17 cellular contexts compared by ENCODE assay signal in the genomic region with DNA sequence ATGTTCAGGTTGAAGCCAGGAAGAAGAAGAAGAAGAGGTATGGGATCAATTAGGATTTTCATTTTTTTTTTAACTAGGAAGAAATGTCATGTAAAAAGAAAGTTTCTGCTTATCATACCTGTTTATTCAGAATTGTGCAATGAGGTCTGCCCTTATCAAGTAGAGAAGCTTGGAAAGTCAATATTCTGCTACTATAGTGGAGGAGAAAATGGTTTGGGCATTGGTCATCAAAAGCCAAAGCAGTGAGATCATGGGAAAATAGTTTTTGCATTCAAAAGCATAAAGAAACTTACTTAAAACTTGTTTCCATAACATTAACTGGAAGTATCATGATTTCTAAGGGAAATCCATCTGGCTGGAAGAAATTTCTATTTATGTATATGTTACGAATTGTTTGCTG.
DNase-seq lines count a peak whose midpoint lies in the region; TF ChIP-seq lines count a peak whose summit lies in the region.
"Had no signal": no experiment of that assay in that cellular context is flagged by ENCODE, and none has a peak within 500 bp of the region (broad histone marks: within the 10 kb centered on the region; RNA-seq: fewer than 3 reads in every experiment).

No MANE protein-coding gene starts in this region.

- no peak overlapping the region for H3K27ac Mint-ChIP-seq in CD4-positive, alpha-beta memory T cell
- H3K27ac Mint-ChIP-seq: activated naive CD8-positive, alpha-beta T cell had no signal

- H3K27me3 ChIP-seq in GM23248 (replicated peaks; ENCODE audit: insufficient read depth) (no peaks in the 10 kb centered on the region), SJCRH30 (no peaks in the 10 kb centered on the region), H7 (ENCODE audit: control insufficient read depth, insufficient read depth, low read length) (no peaks in the 10 kb centered on the region)
- H3K27me3 ChIP-seq in CD4-positive, alpha-beta memory T cell (ENCODE audit: insufficient read depth, low read length) = no peaks in the 10 kb centered on the region
- H3K27me3 ChIP-seq: stomach had no signal

- intact Hi-C loops in CD4-positive, alpha-beta memory T cell (cut with micrococcal nuclease) = no loop called here

- H3K9ac ChIP-seq in GM23248 = no peak overlapping the region
- H3K9ac ChIP-seq: parathyroid adenoma had no signal

- no peak overlapping the region for H3K4me2 ChIP-seq in GM23248 (ENCODE audit: unreplicated experiment)

- H3K4me1 ChIP-seq in GM23248 (ENCODE audit: insufficient read depth) (no peaks in the 10 kb centered on the region), SJCRH30 (no peaks in the 10 kb centered on the region; the same call in 1 of the 2 replicates), mesodermal cell (ENCODE audit: control insufficient read depth, insufficient read depth, low read length, poor library complexity, severe bottlenecking) (no peaks in the 10 kb centered on the region)
- no peaks in the 10 kb centered on the region for H3K4me1 ChIP-seq in CD4-positive, alpha-beta memory T cell (ENCODE audit: insufficient read depth, low read length)
- H3K4me1 ChIP-seq: parathyroid adenoma, stomach had no signal

- H3K9me3 ChIP-seq in GM23248 (ENCODE audit: low read depth) (no peaks in the 10 kb centered on the region), SJCRH30 (replicated peaks) (no peaks in the 10 kb centered on the region), mesodermal cell (ENCODE audit: control insufficient read depth, low read length) (no peaks in the 10 kb centered on the region)
- H3K9me3 ChIP-seq in CD4-positive, alpha-beta memory T cell (ENCODE audit: control insufficient read depth in 1 of 2, low read length in 2 of 2) = no peaks in the 10 kb centered on the region
- H3K9me3 ChIP-seq: stomach had no signal

- no peaks in the 10 kb centered on the region for H3K9me2 ChIP-seq in GM23248 (ENCODE audit: insufficient read depth)

- H3K4me3 ChIP-seq in GM23248 (no peak overlapping the region), SJCRH30 (no peak overlapping the region), epithelial cell of proximal tubule (ENCODE audit: low read depth, low read length) (no peak overlapping the region), mesodermal cell (ENCODE audit: extremely low read depth, insufficient read depth, low read length, poor library complexity, severe bottlenecking) (no peak overlapping the region), H7 (ENCODE audit: insufficient read depth, low read depth, low read length) (no peak overlapping the region)
- H3K4me3 ChIP-seq in CD4-positive, alpha-beta memory T cell (ENCODE audit: low read length in 2 of 2) = no peak overlapping the region
- H3K4me3 ChIP-seq: stomach had no signal

- in situ Hi-C loops in GM23248 (cut with MboI) = no loop called here

- H3K79me2 ChIP-seq in GM23248 (ENCODE audit: insufficient read depth) = no peaks in the 10 kb centered on the region
- H3K79me2 ChIP-seq: parathyroid adenoma had no signal

- H3K4me1 Mint-ChIP-seq in CD4-positive, alpha-beta memory T cell = no peaks in the 10 kb centered on the region

- H3K36me3 ChIP-seq in GM23248 (ENCODE audit: low read depth) (no peaks in the 10 kb centered on the region), SJCRH30 (no peaks in the 10 kb centered on the region), mesodermal cell (ENCODE audit: control insufficient read depth, insufficient read depth, low read length) (no peaks in the 10 kb centered on the region), H7 (replicated peaks; ENCODE audit: control insufficient read depth, insufficient read depth, low read length) (no peaks in the 10 kb centered on the region)
- H3K36me3 ChIP-seq in CD4-positive, alpha-beta memory T cell (ENCODE audit: insufficient read depth, low read length) = no peaks in the 10 kb centered on the region
- H3K36me3 ChIP-seq: stomach had no signal

- no peak overlapping the region for H3K4me3 Mint-ChIP-seq in CD4-positive, alpha-beta memory T cell
- H3K4me3 Mint-ChIP-seq: activated naive CD8-positive, alpha-beta T cell; activated T-cell treated with anti-CD3 and anti-CD28 coated beads, Interleukin-2, amount 50 U/mL, for 4 hours had no signal

- TF ChIP-seq CTCF in epithelial cell of proximal tubule (conservative IDR thresholded peaks at IDR 0.05; ENCODE audit: low read depth, low read length) = no peak

- peaks cover 0 to 4% (median 2%) of the 10 kb centered on the region in 8 donors for H3K9me3 Mint-ChIP-seq in CD4-positive, alpha-beta memory T cell

- DNase-seq in GM23248 (peak; percentile 0), SJCRH30 (peak in 1 of 2 experiments; percentile 5), epithelial cell of proximal tubule (ENCODE audit: low read depth) (peak; percentile 64), H7 (no peak)
- DNase-seq in activated CD4-positive, CD25-positive, alpha-beta regulatory T cell treated with anti-CD3 and anti-CD28 coated beads, Interleukin-2, amount 50 U/mL, for 72 hours = no peak
- DNase-seq in central memory CD4-positive, alpha-beta T cell = no peak
- no peak for DNase-seq in CD4-positive, alpha-beta memory T cell
- DNase-seq: activated CD4-positive, alpha-beta T cell treated with anti-CD3 and anti-CD28 coated beads for 48 hours; activated T-cell treated with anti-CD3 and anti-CD28 coated beads, Interleukin-2, amount 50 U/mL, for 4 hours; AML-193; NCI-H1417 treated with DMSO at 0.1 percent for 48 hours; NCI-H2227 treated with DMSO at 0.1 percent for 48 hours; stimulated activated CD4-positive, alpha-beta T cell treated with anti-CD3 and anti-CD28 coated beads, Interleukin-15, amount 100 ng/mL, for 24 hours; stomach had no signal

- no peaks in the 10 kb centered on the region for H3K36me3 Mint-ChIP-seq in CD4-positive, alpha-beta memory T cell
- H3K36me3 Mint-ChIP-seq: activated naive CD8-positive, alpha-beta T cell had no signal

- POLR2A ChIA-PET in CD4-positive, alpha-beta memory T cell (lab: Charles Lee; ENCODE audit: partially characterized antibody) = no interaction called here

- H3K27me3 Mint-ChIP-seq in CD4-positive, alpha-beta memory T cell = no peaks in the 10 kb centered on the region
- H3K27me3 Mint-ChIP-seq: activated naive CD8-positive, alpha-beta T cell had no signal

- CTCF ChIA-PET in CD4-positive, alpha-beta memory T cell (lab: Charles Lee; ENCODE audit: partially characterized antibody) = no interaction called here

- H3K27ac ChIP-seq in GM23248 (no peak overlapping the region), SJCRH30 (0 out of 2 replicates have a peak overlapping the region, but pooled peaks have one; percentile 9), mesodermal cell (ENCODE audit: low read depth, low read length, severe bottlenecking) (peak overlapping the region; percentile 68)
- H3K27ac ChIP-seq in CD4-positive, alpha-beta memory T cell (ENCODE audit: low read depth, low read length) = no peak overlapping the region
- H3K27ac ChIP-seq: parathyroid adenoma, stomach had no signal

- H2AFZ ChIP-seq in GM23248 = no peak overlapping the region
- H2AFZ ChIP-seq: parathyroid adenoma had no signal

- H4K20me1 ChIP-seq in GM23248 (ENCODE audit: insufficient read depth) = no peaks in the 10 kb centered on the region

- H3F3A ChIP-seq in GM23248 (ENCODE audit: insufficient read depth) = no peaks in the 10 kb centered on the region

- 0 to 4% methylated on average over 1 of the region's 1 CpG for WGBS in GM23248 (ENCODE audit: low coverage in 1 of 2, low lambda C conversion rate in 2 of 2, missing lambda C conversion rate in 2 of 2), 2 experiments
- no CpG with 5 or more reads among the region's 1 CpG for WGBS in mesodermal cell (ENCODE audit: insufficient coverage in 2 of 2), 2 experiments

Comparison
In these comparisons a context has a peak if more than half of its experiments do, and no peak if none do; other contexts are left out.
1. DNase-seq: peak in GM23248 (single experiment) and epithelial cell of proximal tubule (single experiment); none in activated CD4-positive, CD25-positive, alpha-beta regulatory T cell treated with anti-CD3 and anti-CD28 coated beads, Interleukin-2, amount 50 U/mL, for 72 hours (single experiment), H7 (single experiment), central memory CD4-positive, alpha-beta T cell (single experiment) and CD4-positive, alpha-beta memory T cell (0 of 5).
2. H3K27ac ChIP-seq: peak in SJCRH30 (single experiment) and mesodermal cell (single experiment); none in GM23248 (single experiment) and CD4-positive, alpha-beta memory T cell (single experiment).